Comparison of ENCODE assay signal across 9 cellular contexts in the genomic region with DNA sequence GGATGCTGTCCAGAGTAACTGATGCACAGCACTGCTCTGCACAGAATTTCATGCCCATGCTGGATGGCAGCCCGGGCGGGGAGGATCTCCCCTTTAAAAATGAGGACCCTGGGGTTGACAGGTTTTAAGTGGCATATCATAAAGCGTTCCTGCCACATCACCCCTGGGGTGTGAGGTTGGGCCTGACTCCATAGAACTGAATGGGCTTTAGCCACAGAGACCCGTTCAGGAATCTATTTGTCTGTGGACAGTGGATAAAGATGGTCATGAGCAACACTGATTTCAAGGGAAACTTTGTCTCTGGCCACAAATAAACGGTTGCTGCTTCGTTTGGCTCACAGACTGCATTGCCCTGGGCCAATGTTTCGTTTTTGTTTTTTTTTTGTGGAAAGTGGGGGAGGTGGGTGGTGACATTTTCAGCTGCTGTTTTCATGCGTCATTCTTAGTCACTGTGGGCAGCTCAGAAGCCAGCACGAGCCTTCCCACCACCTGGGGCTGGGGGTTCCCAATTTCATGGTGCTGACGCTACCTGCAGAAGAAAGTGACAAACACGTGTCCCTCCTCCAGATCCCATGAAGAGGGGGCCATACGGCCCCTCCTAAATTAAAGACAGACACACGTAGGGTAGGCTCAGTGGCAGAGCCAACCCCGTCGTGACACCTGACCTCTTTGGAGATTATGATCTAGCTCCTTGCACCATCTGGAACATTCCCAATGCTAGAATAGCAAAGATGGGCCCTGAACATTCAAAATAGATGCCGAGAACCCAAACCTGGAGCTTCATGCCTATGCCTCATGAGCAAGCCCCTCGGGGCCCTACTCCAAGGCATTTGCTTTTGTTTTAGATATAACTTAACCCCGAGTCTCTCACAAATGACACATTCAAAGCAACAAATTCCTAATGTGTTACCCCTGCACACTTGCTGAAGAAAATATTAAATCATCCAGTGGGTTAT. TPM values are rescaled to one million over a fixed set of nuclear protein-coding genes. Genes with fewer than 3 reads are reported as not detected.
A peak's percentile ranks its signal among the peaks of the same experiment; 100 is the strongest.
DNase-seq lines count a peak whose midpoint lies in the region; ATAC-seq and TF ChIP-seq lines count a peak whose summit lies in the region.
"Had no signal": no experiment of that assay in that cellular context is flagged by ENCODE, and none has a peak within 500 bp of the region (broad histone marks: within the 10 kb centered on the region; RNA-seq: fewer than 3 reads in every experiment).

No MANE protein-coding gene starts in this region.

- TF ChIP-seq CTCF in NB4 (IDR thresholded peaks at IDR 0.05; ENCODE audit: low read depth, low read length) (no peak), smooth muscle cell (IDR thresholded peaks at IDR 0.05; ENCODE audit: borderline replicate concordance, insufficient read depth, poor library complexity, severe bottlenecking) (no peak)

- H3F3A ChIP-seq in smooth muscle cell (ENCODE audit: low read depth), result no peaks in the 10 kb centered on the region

- WGBS in smooth muscle cell (ENCODE audit: low lambda C conversion rate), result 66% methylated on average over 18 of the region's 18 CpGs

- no peaks in the 10 kb centered on the region for H3K36me3 ChIP-seq in smooth muscle cell (ENCODE audit: low read depth)

- no peaks in the 10 kb centered on the region for H3K4me1 ChIP-seq in smooth muscle cell (ENCODE audit: low read depth)

- H4K20me1 ChIP-seq in smooth muscle cell (ENCODE audit: low read depth), result no peaks in the 10 kb centered on the region

- H3K9ac ChIP-seq in smooth muscle cell (ENCODE audit: low read depth), result no peak overlapping the region

- H3K27me3 ChIP-seq in smooth muscle cell (ENCODE audit: low read depth), result no peaks in the 10 kb centered on the region

- no peak for ATAC-seq in HG02885 (IDR thresholded peaks at IDR 0.05; ENCODE audit: poor library complexity, unreplicated experiment)
- ATAC-seq in HG02973 (IDR thresholded peaks at IDR 0.05; ENCODE audit: unreplicated experiment), result no peak

- no peaks in the 10 kb centered on the region for H3K9me3 ChIP-seq in smooth muscle cell (replicated peaks; ENCODE audit: low read depth)

- H3K4me2 ChIP-seq in smooth muscle cell, result peak overlapping the region; percentile 36

- peak overlapping the region; percentile 40 for H3K27ac ChIP-seq in smooth muscle cell (ENCODE audit: low read depth)

- no peak for TF ChIP-seq POLR2A in NB4 (IDR thresholded peaks at IDR 0.05; ENCODE audit: extremely low read depth, insufficient read length)

- no peaks in the 10 kb centered on the region for H3K79me2 ChIP-seq in smooth muscle cell (ENCODE audit: low read depth)

- H3K4me3 ChIP-seq in NB4 (ENCODE audit: low read depth, low read length) (no peak overlapping the region), smooth muscle cell (no peak overlapping the region)

- DNase-seq in COLO829 (ENCODE audit: low spot score) (peak; percentile 88), NB4 (ENCODE audit: low read depth) (peak; percentile 62), smooth muscle cell (lab: John Stamatoyannopoulos, UW; ENCODE audit: unreplicated experiment) (no peak), NCI-H2227 treated with DMSO at 0.1 percent for 48 hours (lab: John Stamatoyannopoulos, UW) (no peak), occipital lobe (lab: John Stamatoyannopoulos, UW) (no peak)
- peak; percentile 6 for DNase-seq in activated naive CD8-positive, alpha-beta T cell treated with anti-CD3 and anti-CD28 coated beads, Interleukin-2, amount 50 U/mL, for 16 hours (ENCODE audit: low read depth, low spot score)
- DNase-seq: mesendoderm had no signal

- no peak overlapping the region for H2AFZ ChIP-seq in smooth muscle cell (ENCODE audit: low read depth)

RNA-seq across cellular contexts. Expression of gene PHF21B, which starts 54.8 kb away (rescaled TPM):
- total RNA-seq in smooth muscle cell, result 0.13 and 0.18 TPM in 2 replicates
- polyA plus RNA-seq in smooth muscle cell, result 0.13 and 0.15 TPM in 2 replicates
- 8.1 TPM for total RNA-seq in occipital lobe

Comparison
In these comparisons a context has a peak if more than half of its experiments do, and no peak if none do; other contexts are left out.
1. DNase-seq: peak in COLO829 (single experiment), NB4 (single experiment) and activated naive CD8-positive, alpha-beta T cell treated with anti-CD3 and anti-CD28 coated beads, Interleukin-2, amount 50 U/mL, for 16 hours (single experiment); none in smooth muscle cell (single experiment), NCI-H2227 treated with DMSO at 0.1 percent for 48 hours (single experiment) and occipital lobe (single experiment).